ENCODE assay signal across 29 cellular contexts in genomic region chr14:72898448-72898847, GRCh38.
"Had no signal": no experiment of that assay in that cellular context is flagged by ENCODE, and none has a peak within 500 bp of the region (broad histone marks: within the 10 kb centered on the region; RNA-seq: fewer than 3 reads in every experiment).

No MANE protein-coding gene starts in this region.

- H3K4me1 ChIP-seq: ascending aorta, breast epithelium had no signal

- DNase-seq: activated CD4-positive, alpha-beta memory T cell treated with anti-CD3 and anti-CD28 coated beads, Interleukin-2, amount 10 ng/mL, durations not matched to agents 7 days and 5 days; activated CD4-positive, alpha-beta T cell treated with anti-CD3 and anti-CD28 coated beads for 4 hours; activated CD4-positive, alpha-beta T cell treated with anti-CD3 and anti-CD28 coated beads, Interleukin-2, amount 10 ng/mL, durations not matched to agents 7 days and 5 days; activated CD4-positive, alpha-beta T cell treated with anti-CD3 and anti-CD28 coated beads, Interleukin-2, amount 50 U/mL, for 4 hours; activated CD4-positive, CD25-positive, alpha-beta regulatory T cell; activated CD4-positive, CD25-positive, alpha-beta regulatory T cell treated with anti-CD3 and anti-CD28 coated beads, Interleukin-2, amount 50 U/mL, for 72 hours; activated CD8-positive, alpha-beta memory T cell treated with anti-CD3 and anti-CD28 coated beads, Interleukin-2, amount 50 U/mL, for 48 hours; activated gamma-delta T cell; activated naive CD4-positive, alpha-beta T cell; activated naive CD4-positive, alpha-beta T cell treated with anti-CD3 and anti-CD28 coated beads, Interleukin-2, amount 10 ng/mL, durations not matched to agents 7 days and 5 days; activated naive CD8-positive, alpha-beta T cell treated with anti-CD3 and anti-CD28 coated beads, Interleukin-2, amount 10 ng/mL, durations not matched to agents 7 days and 5 days; activated T-cell treated with anti-CD3 and anti-CD28 coated beads for 4 hours; activated T-cell treated with anti-CD3 and anti-CD28 coated beads, Interleukin-2, amount 50 U/mL, for 24 hours; activated T-cell treated with anti-CD3 and anti-CD28 coated beads, Interleukin-2, amount 50 U/mL, for 72 hours; central memory CD4-positive, alpha-beta T cell; cerebellar nuclear complex; colonic mucosa; effector CD8-positive, alpha-beta T cell; esophagus squamous epithelium; foreskin melanocyte; glutamatergic neuron; heart left ventricle; T-helper 17 cell; T1000 had no signal

- ATAC-seq: activated naive CD4-positive, alpha-beta T cell treated with anti-CD3 and anti-CD28 coated beads, Interleukin-2, amount 50 U/mL, for 72 hours; activated T-cell treated with anti-CD3 and anti-CD28 coated beads, Interleukin-2, amount 50 U/mL, for 72 hours; heart left ventricle; T-helper 17 cell had no signal

- H3K27me3 ChIP-seq: ascending aorta, breast epithelium, cardiac muscle cell, colonic mucosa had no signal

- H3K36me3 ChIP-seq: ascending aorta, breast epithelium, cardiac muscle cell, colonic mucosa, esophagus squamous epithelium, heart left ventricle had no signal

- H3K9me3 ChIP-seq: ascending aorta, breast epithelium, colonic mucosa, esophagus squamous epithelium, heart left ventricle had no signal

- H3K27ac ChIP-seq: ascending aorta, breast epithelium, cardiac muscle cell, colonic mucosa, epithelial cell of prostate, esophagus squamous epithelium, heart left ventricle had no signal

- H3K4me3 ChIP-seq: ascending aorta, breast epithelium, cardiac muscle cell, colonic mucosa, esophagus squamous epithelium, heart left ventricle had no signal
